ENCODE assay signal across 10 cellular contexts in the genomic region with DNA sequence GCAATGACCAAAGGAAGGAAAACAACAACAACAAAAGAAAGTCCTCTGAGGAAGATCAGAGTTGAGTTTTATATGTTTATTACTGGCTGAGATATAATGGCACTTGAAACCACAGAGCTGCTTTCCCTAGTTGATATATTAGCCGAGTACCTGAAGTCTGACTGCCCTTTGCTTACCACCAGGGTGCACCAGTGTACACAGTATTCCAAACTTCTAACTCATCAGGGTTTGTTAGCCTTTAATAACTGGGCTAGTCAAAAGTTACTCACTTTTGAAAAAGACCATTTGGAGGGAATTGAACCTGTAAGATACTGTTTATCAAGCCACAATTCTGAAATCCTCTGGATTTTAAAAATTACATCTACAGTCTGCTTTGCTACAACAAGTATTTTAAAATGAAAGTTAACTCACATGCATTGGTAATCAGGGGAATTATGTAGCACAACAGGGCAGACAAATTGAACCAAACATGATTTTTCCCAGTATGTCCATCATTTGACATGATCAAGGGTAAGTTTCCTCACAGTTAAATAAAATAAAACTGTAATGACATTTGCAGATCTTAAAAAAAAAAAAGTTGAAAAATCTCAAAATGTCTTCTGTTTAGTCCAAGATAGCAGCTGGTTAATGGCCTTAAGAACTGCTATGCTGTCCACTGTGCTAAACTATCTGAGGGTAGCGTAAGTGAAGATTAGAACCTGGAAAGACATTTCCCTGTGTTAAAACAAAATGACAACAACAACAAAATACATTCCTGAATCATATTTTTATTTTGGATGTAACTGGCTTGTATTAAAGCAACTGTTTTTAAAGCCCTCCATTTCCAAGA. TPM values are rescaled to one million over a fixed set of nuclear protein-coding genes. Genes with fewer than 3 reads are reported as not detected.
DNase-seq lines count a peak whose midpoint lies in the region; ATAC-seq and TF ChIP-seq lines count a peak whose summit lies in the region.
"Had no signal": no experiment of that assay in that cellular context is flagged by ENCODE, and none has a peak within 500 bp of the region (broad histone marks: within the 10 kb centered on the region; RNA-seq: fewer than 3 reads in every experiment).

No MANE protein-coding gene starts in this region.

- no peaks in the 10 kb centered on the region for H3K9me2 ChIP-seq in OCI-LY7 (ENCODE audit: insufficient read depth, low read length)

- DNase-seq in Calu3 (peak; percentile 51), GM19240 (ENCODE audit: insufficient read length, low spot score) (peak; percentile 3), OCI-LY7 (ENCODE audit: low spot score) (peak; percentile 21), endothelial cell (ENCODE audit: low spot score) (peak; percentile 35), midbrain (lab: John Stamatoyannopoulos, UW) (peak; percentile 70), 8988T (no peak)
- no peak for DNase-seq in stimulated activated naive CD4-positive, alpha-beta T cell treated with Interleukin-2 at 50 U/mL for 16 hours (lab: John Stamatoyannopoulos, UW)

- peak; percentile 52 for TF ChIP-seq CTCF in Calu3 (IDR thresholded peaks at IDR 0.05; ENCODE audit: unreplicated experiment)
- peak; percentile 72 for TF ChIP-seq CTCF in OCI-LY7 (conservative IDR thresholded peaks at IDR 0.05; ENCODE audit: low read length)
- peak; percentile 57 for TF ChIP-seq CTCF in endothelial cell (IDR thresholded peaks at IDR 0.05; ENCODE audit: unreplicated experiment)

- H3K36me3 Mint-ChIP-seq in Calu3 (ENCODE audit: insufficient read depth, unreplicated experiment) (no peaks in the 10 kb centered on the region), endothelial cell (ENCODE audit: low read depth, unreplicated experiment) (no peaks in the 10 kb centered on the region)

- H3K9me3 Mint-ChIP-seq in Calu3 (ENCODE audit: low read depth, unreplicated experiment), result no peaks in the 10 kb centered on the region
- no peaks in the 10 kb centered on the region for H3K9me3 Mint-ChIP-seq in endothelial cell (ENCODE audit: unreplicated experiment)

- intact Hi-C loops in Calu3 (cut with micrococcal nuclease; ENCODE audit: unreplicated experiment) (loop anchor here (2.0 to 10.0 kb wide), 4 partner anchors 244 to 572 kb away; a partner anchor contains a TSS), OCI-LY7 (cut with micrococcal nuclease; ENCODE audit: unreplicated experiment) (loop anchor here (1.0 kb wide), 1 partner anchor 43 kb away; no protein-coding TSS in a partner anchor)

- POLR2A ChIA-PET in OCI-LY7 (lab: Charles Lee), result no interaction called here

- no peak overlapping the region for H2AFZ ChIP-seq in OCI-LY7 (ENCODE audit: low read length)

- H3K4me1 Mint-ChIP-seq in Calu3 (ENCODE audit: low read depth, unreplicated experiment) (peaks cover 8% of the 10 kb centered on the region), endothelial cell (ENCODE audit: unreplicated experiment) (peaks cover 2% of the 10 kb centered on the region)

- CTCF ChIA-PET in Calu3 (lab: Charles Lee) (interaction anchor here (0.6 to 1.0 kb wide), 2 partner anchors 364 to 366 kb away, joined by 3 read pairs; no protein-coding TSS in a partner anchor), OCI-LY7 (lab: Charles Lee; ENCODE audit: unreplicated experiment) (no interaction called here)

- H3K27ac Mint-ChIP-seq in Calu3 (ENCODE audit: unreplicated experiment), result no peak overlapping the region
- no peak overlapping the region for H3K27ac Mint-ChIP-seq in endothelial cell (ENCODE audit: unreplicated experiment)

- H3K36me3 ChIP-seq in OCI-LY7 (ENCODE audit: insufficient read depth, low read length), result no peaks in the 10 kb centered on the region
- H3K36me3 ChIP-seq: SJSA1 had no signal

- H3K9me3 ChIP-seq in OCI-LY7 (ENCODE audit: low read length), result no peaks in the 10 kb centered on the region
- H3K9me3 ChIP-seq: SJSA1 had no signal

- no peaks in the 10 kb centered on the region for H4K20me1 ChIP-seq in OCI-LY7 (ENCODE audit: insufficient read depth, low read length)

- BruUV-seq in Calu3 (replicated peaks; lab: Mats Ljungman, UMichigan), result no TSS peak
- BruUV-seq in OCI-LY7 (replicated peaks; lab: Mats Ljungman, UMichigan), result no TSS peak

- ATAC-seq in HG03432 (IDR thresholded peaks at IDR 0.05; ENCODE audit: unreplicated experiment), result peak; percentile 93

- H3K4me2 ChIP-seq in OCI-LY7 (ENCODE audit: low read length), result no peak overlapping the region

- no peak overlapping the region for H3K27ac ChIP-seq in OCI-LY7 (ENCODE audit: low read depth, low read length, poor library complexity, severe bottlenecking)
- H3K27ac ChIP-seq: SJSA1 had no signal

- H3K27me3 Mint-ChIP-seq in Calu3 (ENCODE audit: unreplicated experiment), result peaks cover 13% of the 10 kb centered on the region
- H3K27me3 Mint-ChIP-seq in endothelial cell (ENCODE audit: unreplicated experiment), result no peaks in the 10 kb centered on the region

- no peak overlapping the region for H3K4me3 Mint-ChIP-seq in Calu3 (ENCODE audit: low read depth, unreplicated experiment)
- no peak overlapping the region for H3K4me3 Mint-ChIP-seq in endothelial cell (ENCODE audit: unreplicated experiment)

- H3K4me3 ChIP-seq in OCI-LY7 (ENCODE audit: low read depth, low read length, poor library complexity, severe bottlenecking), result no peak overlapping the region
- H3K4me3 ChIP-seq: SJSA1 had no signal

- H3K79me2 ChIP-seq in OCI-LY7 (ENCODE audit: insufficient read depth, low read depth, low read length), result no peaks in the 10 kb centered on the region

- H3K4me1 ChIP-seq in OCI-LY7 (ENCODE audit: insufficient read depth, low read length, poor library complexity, severe bottlenecking), result no peaks in the 10 kb centered on the region
- H3K4me1 ChIP-seq: SJSA1 had no signal

RNA-seq across cellular contexts. Expression of a gene that starts 57.3 kb away (rescaled TPM):
- total RNA-seq in Calu3 (2022), result 0.24 TPM in 1 of 2 replicates, not detected in the other
- total RNA-seq in OCI-LY7 (2014; rRNA removed; shearing (Covaris generic)), result not detected in 2 replicates
- total RNA-seq in OCI-LY7 (2022), result not detected in 2 replicates
- total RNA-seq in endothelial cell (ENCODE audit: unreplicated experiment), result not detected
- total RNA-seq: SJSA1, skeletal muscle tissue had no signal

Comparison
In these comparisons a context has a peak if more than half of its experiments do, and no peak if none do; other contexts are left out.
1. DNase-seq: peak in Calu3 (single experiment), GM19240 (single experiment), OCI-LY7 (single experiment), endothelial cell (single experiment) and midbrain (single experiment); none in stimulated activated naive CD4-positive, alpha-beta T cell treated with Interleukin-2 at 50 U/mL for 16 hours (single experiment) and 8988T (single experiment).
2. Peak in every context shown above with its lines, with median percentiles within 50 percentile points of each other: CTCF ChIP-seq.